ENCODE assay signal across 28 cellular contexts in genomic region chr18:4007846-4008245, GRCh38.
"Had no signal": no experiment of that assay in that cellular context is flagged by ENCODE, and none has a peak within 500 bp of the region (broad histone marks: within the 10 kb centered on the region; RNA-seq: fewer than 3 reads in every experiment).

No MANE protein-coding gene starts in this region.

- FAIRE-seq: urothelium cell line had no signal

- H3K4me3 Mint-ChIP-seq: stimulated activated effector memory CD8-positive, alpha-beta T cell treated with anti-CD3 and anti-CD28 coated beads, Interleukin-12 subunit alpha, Interleukin-12 subunit beta, amount 100 ng/mL, for 72 hours; stimulated activated memory B cell treated with anti-CD40 and anti-IgM and Interleukin-4, amounts not matched to agents 10 μg/mL and 1 μg/mL and 100 μg/mL, for 72 hours; stimulated activated naive CD8-positive, alpha-beta T cell treated with anti-CD3 and anti-CD28 coated beads, Interleukin-15, amount 100 ng/mL, for 72 hours; stimulated activated naive CD8-positive, alpha-beta T cell treated with anti-CD3 and anti-CD28 coated beads, Interleukin-15, Interleukin-2, amounts not matched to agents 100 ng/mL and 50 ng/mL, for 24 hours; type B pancreatic cell had no signal

- H3K27me3 Mint-ChIP-seq: type B pancreatic cell had no signal

- DNase-seq: stimulated activated CD4-positive, alpha-beta T cell treated with anti-CD3 and anti-CD28 coated beads, Interleukin-2, amount 100 ng/mL, for 48 hours; stimulated activated CD4-positive, alpha-beta T cell treated with anti-CD3 and anti-CD28 coated beads, Interleukin-4, amount 100 ng/mL, for 1 hour; stimulated activated CD4-positive, alpha-beta T cell treated with anti-CD3 and anti-CD28 coated beads, Interleukin-4, amount 100 ng/mL, for 24 hours; stimulated activated CD4-positive, alpha-beta T cell treated with anti-CD3 and anti-CD28 coated beads, Interleukin-4, amount 100 ng/mL, for 4 hours; stimulated activated CD8-positive, alpha-beta memory T cell treated with anti-CD3 and anti-CD28 coated beads, Interleukin-4, amount 100 ng/mL, for 48 hours; stimulated activated naive CD4-positive, alpha-beta T cell; stimulated activated naive CD4-positive, alpha-beta T cell treated with Interleukin-2 at 50 U/mL for 16 hours; stimulated activated naive CD8-positive, alpha-beta T cell treated with anti-CD3 and anti-CD28 coated beads, Interleukin-15, amount 100 ng/mL, for 72 hours; stimulated activated naive CD8-positive, alpha-beta T cell treated with anti-CD3 and anti-CD28 coated beads, Interleukin-15, Interleukin-2, amounts not matched to agents 100 U/mL and 50 U/mL, for 24 hours; stomach; substantia nigra; testis; thyroid gland; tibial artery; transverse colon; trophoblast cell; upper lobe of left lung; upper lobe of right lung; uterus had no signal

- H3K36me3 Mint-ChIP-seq: stimulated activated effector memory CD8-positive, alpha-beta T cell treated with anti-CD3 and anti-CD28 coated beads, Interleukin-12 subunit alpha, Interleukin-12 subunit beta, amount 100 ng/mL, for 72 hours; stimulated activated memory B cell treated with anti-CD40 and anti-IgM and Interleukin-4, amounts not matched to agents 10 μg/mL and 1 μg/mL and 100 μg/mL, for 72 hours; type B pancreatic cell had no signal

- H3K4me1 Mint-ChIP-seq: stimulated activated memory B cell treated with anti-CD40 and anti-IgM and Interleukin-4, amounts not matched to agents 10 μg/mL and 1 μg/mL and 100 μg/mL, for 72 hours had no signal

- H3K4me3 ChIP-seq: stomach, suprapubic skin, testis, thoracic aorta, thyroid gland, tibial artery, tibial nerve, transverse colon, upper lobe of left lung, upper lobe of right lung, uterus, vagina had no signal

- H3K27me3 ChIP-seq: stomach, suprapubic skin, testis, thyroid gland, tibial artery, tibial nerve, transverse colon, upper lobe of left lung, upper lobe of right lung, uterus, vagina had no signal

- ATAC-seq: stimulated activated effector memory CD8-positive, alpha-beta T cell treated with anti-CD3 and anti-CD28 coated beads, Interleukin-12 subunit alpha, Interleukin-12 subunit beta, amount 100 ng/mL, for 72 hours; stimulated activated memory B cell treated with anti-CD40 and anti-IgM and Interleukin-4, amounts not matched to agents 10 μg/mL and 1 μg/mL and 100 μg/mL, for 72 hours; stimulated activated naive CD8-positive, alpha-beta T cell treated with anti-CD3 and anti-CD28 coated beads, Interleukin-15, amount 100 ng/mL, for 72 hours; stimulated activated naive CD8-positive, alpha-beta T cell treated with anti-CD3 and anti-CD28 coated beads, Interleukin-15, Interleukin-2, amounts not matched to agents 100 U/mL and 50 U/mL, for 24 hours; upper lobe of right lung had no signal

- H3K9me3 ChIP-seq: stomach, suprapubic skin, testis, thoracic aorta, thyroid gland, tibial artery, tibial nerve, transverse colon, upper lobe of left lung, upper lobe of right lung, uterus, vagina had no signal

- H3K27ac Mint-ChIP-seq: stimulated activated effector memory CD8-positive, alpha-beta T cell treated with anti-CD3 and anti-CD28 coated beads, Interleukin-12 subunit alpha, Interleukin-12 subunit beta, amount 100 ng/mL, for 72 hours; stimulated activated memory B cell treated with anti-CD40 and anti-IgM and Interleukin-4, amounts not matched to agents 10 μg/mL and 1 μg/mL and 100 μg/mL, for 72 hours; stimulated activated naive CD8-positive, alpha-beta T cell treated with anti-CD3 and anti-CD28 coated beads, Interleukin-15, amount 100 ng/mL, for 72 hours; stimulated activated naive CD8-positive, alpha-beta T cell treated with anti-CD3 and anti-CD28 coated beads, Interleukin-15, Interleukin-2, amounts not matched to agents 100 ng/mL and 50 ng/mL, for 24 hours; type B pancreatic cell had no signal

- H3K4me1 ChIP-seq: suprapubic skin, testis, thyroid gland, tibial nerve, transverse colon, upper lobe of left lung, upper lobe of right lung, uterus, vagina had no signal

- H3K36me3 ChIP-seq: stomach, suprapubic skin, thoracic aorta, thyroid gland, tibial artery, tibial nerve, transverse colon, upper lobe of left lung, upper lobe of right lung, uterus, vagina had no signal

- H3K9me3 Mint-ChIP-seq: stimulated activated effector memory CD8-positive, alpha-beta T cell treated with anti-CD3 and anti-CD28 coated beads, Interleukin-12 subunit alpha, Interleukin-12 subunit beta, amount 100 ng/mL, for 72 hours; stimulated activated naive CD8-positive, alpha-beta T cell treated with anti-CD3 and anti-CD28 coated beads, Interleukin-15, amount 100 ng/mL, for 72 hours; stimulated activated naive CD8-positive, alpha-beta T cell treated with anti-CD3 and anti-CD28 coated beads, Interleukin-15, Interleukin-2, amounts not matched to agents 100 ng/mL and 50 ng/mL, for 24 hours; type B pancreatic cell had no signal

- H3K27ac ChIP-seq: stomach, suprapubic skin, testis, thyroid gland, tibial artery, tibial nerve, transverse colon, upper lobe of left lung, upper lobe of right lung, uterus, vagina had no signal
